ENCODE assay signal across 10 cellular contexts in the genomic region with DNA sequence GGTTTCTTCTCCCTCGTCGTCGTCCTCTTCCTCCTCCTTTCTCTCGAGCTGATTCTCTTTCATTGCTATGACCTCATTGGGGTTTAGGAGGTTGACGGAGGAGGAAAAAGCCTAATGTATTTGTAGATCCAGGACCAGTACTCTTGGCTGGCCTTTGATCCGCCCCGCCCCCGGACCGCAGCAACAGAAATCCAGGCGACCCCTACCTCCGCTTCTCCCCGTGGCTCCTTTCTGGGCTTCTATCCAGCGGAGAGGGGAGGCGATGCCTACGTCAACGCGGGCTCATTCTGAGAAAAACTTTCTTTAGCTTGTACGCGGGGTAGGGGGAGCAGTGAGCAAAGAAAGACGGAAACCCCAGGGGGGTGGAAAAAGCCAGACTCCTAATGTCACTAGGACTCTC. TPM values are rescaled to one million over a fixed set of nuclear protein-coding genes. Genes with fewer than 3 reads are reported as not detected.
A peak's percentile ranks its signal among the peaks of the same experiment; 100 is the strongest.
DNase-seq lines count a peak whose midpoint lies in the region; ATAC-seq and TF ChIP-seq lines count a peak whose summit lies in the region.
"Had no signal": no experiment of that assay in that cellular context is flagged by ENCODE, and none has a peak within 500 bp of the region (broad histone marks: within the 10 kb centered on the region; RNA-seq: fewer than 3 reads in every experiment).

TSS of gene TMEM196 (minus strand) at position 257 of the 400 bp plus-strand sequence. CDS start 921 bp downstream, outside the sequence.

- H3K27me3 ChIP-seq in GM23338 (ENCODE audit: insufficient read depth) = peaks cover 52% of the 10 kb centered on the region
- H3K27me3 ChIP-seq in rectal smooth muscle tissue (ENCODE audit: control insufficient read depth, insufficient read depth, low read length) = peaks cover 5% of the 10 kb centered on the region

- peak within 1 kb of the TSS; percentile 91 for H3K4me2 ChIP-seq in GM23338

- H3K4me3 ChIP-seq in GM23338 (peak within 1 kb of the TSS; percentile 74), iPS-11a (ENCODE audit: low read depth, low read length) (peak within 1 kb of the TSS; percentile 55), rectal smooth muscle tissue (ENCODE audit: low read length) (peak within 1 kb of the TSS; percentile 2)

- no peaks in the 10 kb centered on the region for H3F3A ChIP-seq in GM23338 (replicated peaks; ENCODE audit: low read depth)

- H3K27me3 Mint-ChIP-seq in GM23338 (ENCODE audit: insufficient read depth, low read depth, poor library complexity) = peaks cover 24% of the 10 kb centered on the region
- H3K27me3 Mint-ChIP-seq in activated naive CD8-positive, alpha-beta T cell treated with anti-CD3 and anti-CD28 coated beads, Interleukin-2, amount 10 ng/mL, durations not matched to agents 7 days and 5 days = peaks cover 27% of the 10 kb centered on the region

- H3K36me3 ChIP-seq in GM23338 (ENCODE audit: insufficient read depth) (no peaks in the 10 kb centered on the region), rectal smooth muscle tissue (ENCODE audit: control insufficient read depth, insufficient read depth, low read length) (no peaks in the 10 kb centered on the region)

- H3K9me2 ChIP-seq in GM23338 (ENCODE audit: insufficient read depth) = no peaks in the 10 kb centered on the region

- DNase-seq in GM23338 (ENCODE audit: low spot score) (peak; percentile 68), NCI-H146 (lab: John Stamatoyannopoulos, UW) (no peak), cerebellar cortex (ENCODE audit: low spot score) (no peak), Ammon's horn (ENCODE audit: low spot score) (no peak)
- no peak for DNase-seq in activated naive CD8-positive, alpha-beta T cell treated with anti-CD3 and anti-CD28 coated beads, Interleukin-2, amount 10 ng/mL, durations not matched to agents 7 days and 5 days
- DNase-seq: NCI-H1417 treated with DMSO at 0.1 percent for 48 hours had no signal

- TF ChIP-seq CTCF in GM23338 (conservative IDR thresholded peaks at IDR 0.05; ENCODE audit: low read depth in 2 of 2) = 0 out of 4 replicates have a peak, but pooled peaks of 1 of the 2 experiments have one; percentile 6

- H3K79me2 ChIP-seq in GM23338 (replicated peaks; ENCODE audit: insufficient read depth) = no peaks in the 10 kb centered on the region

- H3K9ac ChIP-seq in rectal smooth muscle tissue (ENCODE audit: low read length) = no peak within 1 kb of the TSS

- peaks cover 9% of the 10 kb centered on the region; the same call in 2 of the 3 replicates for H3K4me1 Mint-ChIP-seq in GM23338
- H3K4me1 Mint-ChIP-seq in activated naive CD8-positive, alpha-beta T cell treated with anti-CD3 and anti-CD28 coated beads, Interleukin-2, amount 10 ng/mL, durations not matched to agents 7 days and 5 days = peaks cover 4% of the 10 kb centered on the region

- peak within 1 kb of the TSS; percentile 97 for H2AFZ ChIP-seq in GM23338

- H3K4me3 Mint-ChIP-seq in GM23338 = peak within 1 kb of the TSS; percentile 85
- no peak within 1 kb of the TSS for H3K4me3 Mint-ChIP-seq in activated naive CD8-positive, alpha-beta T cell treated with anti-CD3 and anti-CD28 coated beads, Interleukin-2, amount 10 ng/mL, durations not matched to agents 7 days and 5 days

- no peak within 1 kb of the TSS for H3K27ac ChIP-seq in GM23338 (ENCODE audit: low read depth)
- no peak within 1 kb of the TSS for H3K27ac ChIP-seq in rectal smooth muscle tissue (ENCODE audit: low read depth, low read length)

- no peaks in the 10 kb centered on the region for H3K9me3 Mint-ChIP-seq in GM23338
- no peaks in the 10 kb centered on the region for H3K9me3 Mint-ChIP-seq in activated naive CD8-positive, alpha-beta T cell treated with anti-CD3 and anti-CD28 coated beads, Interleukin-2, amount 10 ng/mL, durations not matched to agents 7 days and 5 days

- ATAC-seq in GM23338 (peak; percentile 54), HG02852 (IDR thresholded peaks at IDR 0.05; ENCODE audit: unreplicated experiment) (no peak)
- no peak for ATAC-seq in activated naive CD8-positive, alpha-beta T cell treated with anti-CD3 and anti-CD28 coated beads, Interleukin-2, amount 10 ng/mL, durations not matched to agents 7 days and 5 days (ENCODE audit: low read depth)

- H3K4me1 ChIP-seq in GM23338 (ENCODE audit: insufficient read depth) (peaks cover 7% of the 10 kb centered on the region), rectal smooth muscle tissue (ENCODE audit: control insufficient read depth, insufficient read depth, low read length) (no peaks in the 10 kb centered on the region)

- H3K36me3 Mint-ChIP-seq in GM23338 (ENCODE audit: low read depth) = no peaks in the 10 kb centered on the region
- no peaks in the 10 kb centered on the region for H3K36me3 Mint-ChIP-seq in activated naive CD8-positive, alpha-beta T cell treated with anti-CD3 and anti-CD28 coated beads, Interleukin-2, amount 10 ng/mL, durations not matched to agents 7 days and 5 days

- POLR2A ChIA-PET in activated naive CD8-positive, alpha-beta T cell treated with anti-CD3 and anti-CD28 coated beads, Interleukin-2, amount 10 ng/mL, durations not matched to agents 7 days and 5 days (lab: Charles Lee) = no interaction called here

- H4K20me1 ChIP-seq in GM23338 (replicated peaks; ENCODE audit: insufficient read depth) = 0 out of 2 replicates have a peak, but pooled peaks cover 3% of the 10 kb centered on the region

- no peak within 1 kb of the TSS for H3K27ac Mint-ChIP-seq in GM23338
- peak within 1 kb of the TSS; percentile 1 for H3K27ac Mint-ChIP-seq in activated naive CD8-positive, alpha-beta T cell treated with anti-CD3 and anti-CD28 coated beads, Interleukin-2, amount 10 ng/mL, durations not matched to agents 7 days and 5 days

TF ChIP-seq in GM23338, 12 proteins besides CTCF, POLR2A, EP300 and RAD21:
- peak; percentile 40; the same call in 1 of the 2 replicates for TF ChIP-seq CREB1 (CRISPR knock-in tag; IDR thresholded peaks at IDR 0.05; ENCODE audit: low read depth)
- no peak for TF ChIP-seq ZNF462 (CRISPR knock-in tag; IDR thresholded peaks at IDR 0.05)

RNA-seq across cellular contexts. Expression of gene TMEM196, which starts in this region (rescaled TPM):
- not detected in 2 replicates for total RNA-seq in GM23338 (2014; rRNA removed; shearing (Covaris generic))
- polyA plus RNA-seq in GM23338 (2016; fragmentation: Nextera tagmentation; extraction: Ambion mirVana) = 0.11 and 0.57 TPM in 2 replicates
- not detected for total RNA-seq in activated naive CD8-positive, alpha-beta T cell treated with anti-CD3 and anti-CD28 coated beads, Interleukin-2, amount 10 ng/mL, durations not matched to agents 7 days and 5 days
- total RNA-seq: SK-MEL-5 had no signal

Comparison
In these comparisons a context has a peak if more than half of its experiments do, and no peak if none do; other contexts are left out.
1. Peak in DNase-seq, ATAC-seq, H3K4me3 ChIP-seq and H3K4me2 ChIP-seq in GM23338; RNA of the gene not detected or under 1 TPM.
2. H3K4me3 ChIP-seq: peak in every context shown above with its lines; median percentile 74 in GM23338; 55 in iPS-11a; 2 in rectal smooth muscle tissue.